In the genomic region with DNA sequence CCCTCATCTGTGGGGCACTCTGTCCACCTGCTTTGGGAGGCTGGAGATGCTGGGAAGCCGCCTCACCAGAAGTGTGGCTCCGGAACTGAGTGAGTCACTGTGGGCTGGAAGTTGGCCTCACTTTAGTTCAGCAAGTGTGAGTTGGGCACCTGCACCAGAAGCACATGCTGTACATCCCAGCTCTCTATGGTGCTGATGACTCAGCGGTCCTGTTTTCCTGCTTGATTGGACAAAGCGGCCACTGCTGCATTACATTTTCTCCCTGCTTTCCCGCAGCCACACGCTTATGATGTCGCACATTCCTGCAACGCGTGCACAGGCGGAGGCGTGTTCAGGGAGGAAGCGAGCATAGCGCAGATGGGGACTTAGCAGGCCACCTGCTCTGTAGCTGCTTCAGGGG, we compare ENCODE assay signal across 14 cellular contexts. TPM values are rescaled to one million over a fixed set of nuclear protein-coding genes. Genes with fewer than 3 reads are reported as not detected.
DNase-seq lines count a peak whose midpoint lies in the region; ATAC-seq, FAIRE-seq and TF ChIP-seq lines count a peak whose summit lies in the region.
"Had no signal": no experiment of that assay in that cellular context is flagged by ENCODE, and none has a peak within 500 bp of the region (broad histone marks: within the 10 kb centered on the region; RNA-seq: fewer than 3 reads in every experiment).

No MANE protein-coding gene starts in this region.

- CTCF ChIA-PET in A549 (lab: Yijun Ruan, JAX): no interaction called here

- H3K9ac ChIP-seq in adipocyte (ENCODE audit: low read length): no peak overlapping the region

- TF ChIP-seq POLR2A in A549 (IDR thresholded peaks at IDR 0.05; ENCODE audit: low read length): no peak

- H3K4me3 ChIP-seq in A549: no peak overlapping the region
- no peak overlapping the region for H3K4me3 ChIP-seq in adipocyte (ENCODE audit: low read length)
- H3K4me3 ChIP-seq in WERI-Rb-1 (ENCODE audit: low read depth, low read length): no peak overlapping the region
- H3K4me3 ChIP-seq: gastrocnemius medialis, GM12878, skin epidermis had no signal

- H3K4me1 Mint-ChIP-seq in HFFc6 (ENCODE audit: low read depth): no peaks in the 10 kb centered on the region

- 87% methylated on average over 13 of the region's 13 CpGs for WGBS in A549 (ENCODE audit: missing lambda C conversion rate)

- H3K4me1 ChIP-seq in A549: no peaks in the 10 kb centered on the region
- no peaks in the 10 kb centered on the region for H3K4me1 ChIP-seq in adipocyte (ENCODE audit: control insufficient read depth, insufficient read depth, low read length)
- H3K4me1 ChIP-seq: gastrocnemius medialis had no signal

- H3K27me3 Mint-ChIP-seq in HFFc6 (ENCODE audit: insufficient read depth): peaks cover 2% of the 10 kb centered on the region; the same call in 1 of the 2 replicates

- H3K4me2 ChIP-seq in A549: no peak overlapping the region

- H3K36me3 ChIP-seq in adipocyte (ENCODE audit: control insufficient read depth, insufficient read depth, low read length, severe bottlenecking) (no peaks in the 10 kb centered on the region), WERI-Rb-1 (no peaks in the 10 kb centered on the region; the same call in 1 of the 2 replicates)
- H3K36me3 ChIP-seq: gastrocnemius medialis had no signal

- TF ChIP-seq RAD21 in A549 (conservative IDR thresholded peaks at IDR 0.05 in 1 of 2, IDR thresholded peaks at IDR 0.05 in 1 of 2): no peak

- H3K9me3 ChIP-seq in A549 (no peaks in the 10 kb centered on the region), adipocyte (ENCODE audit: control insufficient read depth, low read length) (no peaks in the 10 kb centered on the region), WERI-Rb-1 (ENCODE audit: severe bottlenecking) (no peaks in the 10 kb centered on the region)
- H3K9me3 ChIP-seq: gastrocnemius medialis had no signal

- TF ChIP-seq CTCF in A549 (IDR thresholded peaks at IDR 0.05): no peak
- TF ChIP-seq CTCF in HFFc6 (IDR thresholded peaks at IDR 0.05): no peak
- no peak for TF ChIP-seq CTCF in WERI-Rb-1 (IDR thresholded peaks at IDR 0.05; ENCODE audit: low read depth, low read length)
- no peak for TF ChIP-seq CTCF in omental fat pad (IDR thresholded peaks at IDR 0.05)

- no peak for ATAC-seq in A549
- no peak for ATAC-seq in omental fat pad (ENCODE audit: low FRiP score)
- ATAC-seq: gastrocnemius medialis, T-cell had no signal

- H3K9me3 Mint-ChIP-seq in HFFc6: no peaks in the 10 kb centered on the region
- H3K9me3 Mint-ChIP-seq: T-cell had no signal

- H3K27me3 ChIP-seq in adipocyte (replicated peaks; ENCODE audit: control insufficient read depth, insufficient read depth, low read length) (peaks cover 8% of the 10 kb centered on the region), WERI-Rb-1 (ENCODE audit: insufficient read depth, low read depth, severe bottlenecking) (no peaks in the 10 kb centered on the region)
- H3K27me3 ChIP-seq: gastrocnemius medialis had no signal

- DNase-seq in A549 (ENCODE audit: low read depth in 1 of 2, low spot score in 1 of 2) (peak in 1 of 2 experiments; percentile 6), HFFc6 (peak; percentile 0), adipocyte (ENCODE audit: low read depth) (peak; percentile 3), glomerular visceral epithelial cell (ENCODE audit: extremely low spot score) (peak; percentile 90), WERI-Rb-1 (no peak), DMS114 treated with DMSO at 0.1 percent for 48 hours (lab: John Stamatoyannopoulos, UW; ENCODE audit: unreplicated experiment) (no peak), omental fat pad (ENCODE audit: low spot score) (no peak), putamen (ENCODE audit: low spot score) (no peak)
- DNase-seq: activated CD8-positive, alpha-beta memory T cell treated with anti-CD3 and anti-CD28 coated beads for 24 hours; gastrocnemius medialis; NCI-H2227 treated with DMSO at 0.1 percent for 48 hours had no signal

- FAIRE-seq in A549 (lab: Jason Lieb, UNC): no peak
- FAIRE-seq: GM12878 had no signal

- TF ChIP-seq EP300 in A549 (IDR thresholded peaks at IDR 0.05): no peak

- H3K27ac Mint-ChIP-seq in HFFc6: no peak overlapping the region
- H3K27ac Mint-ChIP-seq: T-cell had no signal

- no peaks in the 10 kb centered on the region for H3K36me3 Mint-ChIP-seq in HFFc6 (ENCODE audit: low read depth)
- H3K36me3 Mint-ChIP-seq: T-cell had no signal

- no peak overlapping the region for H3K27ac ChIP-seq in A549
- no peak overlapping the region for H3K27ac ChIP-seq in WERI-Rb-1
- H3K27ac ChIP-seq: gastrocnemius medialis, skin epidermis had no signal

- no peak overlapping the region for H3K4me3 Mint-ChIP-seq in HFFc6
- H3K4me3 Mint-ChIP-seq: T-cell had no signal

- POLR2A ChIA-PET in A549 (lab: Yijun Ruan, JAX): no interaction called here

TF ChIP-seq in A549, 52 proteins besides CTCF, POLR2A, EP300 and RAD21:
- peak; percentile 30 for TF ChIP-seq MAFK (IDR thresholded peaks at IDR 0.05; ENCODE audit: partially characterized antibody)
- no peak for TF ChIP-seq MYC (IDR thresholded peaks at IDR 0.05; ENCODE audit: borderline replicate concordance, low read length)
- no peak for TF ChIP-seq HOXB5 (CRISPR knock-in tag; IDR thresholded peaks at IDR 0.05)
- TF ChIP-seq, protein P1, sequence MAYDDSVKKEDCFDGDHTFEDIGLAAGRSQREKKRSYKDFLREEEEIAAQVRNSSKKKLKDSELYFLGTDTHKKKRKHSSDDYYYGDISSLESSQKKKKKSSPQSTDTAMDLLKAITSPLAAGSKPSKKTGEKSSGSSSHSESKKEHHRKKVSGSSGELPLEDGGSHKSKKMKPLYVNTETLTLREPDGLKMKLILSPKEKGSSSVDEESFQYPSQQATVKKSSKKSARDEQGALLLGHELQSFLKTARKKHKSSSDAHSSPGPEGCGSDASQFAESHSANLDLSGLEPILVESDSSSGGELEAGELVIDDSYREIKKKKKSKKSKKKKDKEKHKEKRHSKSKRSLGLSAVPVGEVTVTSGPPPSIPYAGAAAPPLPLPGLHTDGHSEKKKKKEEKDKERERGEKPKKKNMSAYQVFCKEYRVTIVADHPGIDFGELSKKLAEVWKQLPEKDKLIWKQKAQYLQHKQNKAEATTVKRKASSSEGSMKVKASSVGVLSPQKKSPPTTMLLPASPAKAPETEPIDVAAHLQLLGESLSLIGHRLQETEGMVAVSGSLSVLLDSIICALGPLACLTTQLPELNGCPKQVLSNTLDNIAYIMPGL (CRISPR knock-in tag; IDR thresholded peaks at IDR 0.05; ENCODE audit: borderline replicate concordance): no peak
- no peak for TF ChIP-seq SMC3 (IDR thresholded peaks at IDR 0.05)
- TF ChIP-seq FOXS1 (CRISPR knock-in tag; IDR thresholded peaks at IDR 0.05): no peak

RNA-seq across cellular contexts. Expression of a gene that starts 26.8 kb away (rescaled TPM):
- not detected in 2 replicates for polyA plus RNA-seq in A549 (2011; rRNA removed)
- polyA plus RNA-seq in A549 (2012; cell fraction: cytosol; rRNA removed): not detected in 2 replicates
- not detected in 2 replicates for polyA plus RNA-seq in A549 (2012; cell fraction: nucleus; rRNA removed)
- not detected in 3 replicates for polyA plus RNA-seq in A549 (2017; fragmentation: RNase III; extraction: RNeasy Plus Mini Kit Qiagen cat#74134 plus additional on column Dnase treatment)
- not detected in 2 replicates for polyA minus RNA-seq in A549 (2011; rRNA and poly(A)+ RNA removed)
- not detected for total RNA-seq in HFFc6 (2021; fragmentation: NEBNext Ultra II Directional; extraction: Animal tissue kit (Norgen Biotek cat#: 25700))
- not detected for total RNA-seq in omental fat pad
- total RNA-seq: gastrocnemius medialis, GM12878, T-cell had no signal
- polyA plus RNA-seq: GM12878 had no signal

Comparison
In these comparisons a context has a peak if more than half of its experiments do, and no peak if none do; other contexts are left out.
1. DNase-seq: peak in HFFc6 (single experiment), adipocyte (single experiment) and glomerular visceral epithelial cell (single experiment); none in WERI-Rb-1 (single experiment), DMS114 treated with DMSO at 0.1 percent for 48 hours (single experiment), omental fat pad (single experiment) and putamen (single experiment).